Comparison of ENCODE assay signal across 24 cellular contexts in genomic region chr1:65866439-65866838, GRCh38.
A peak's percentile ranks its signal among the peaks of the same experiment; 100 is the strongest.
DNase-seq lines count a peak whose midpoint lies in the region; ATAC-seq lines count a peak whose summit lies in the region.
"Had no signal": no experiment of that assay in that cellular context is flagged by ENCODE, and none has a peak within 500 bp of the region (broad histone marks: within the 10 kb centered on the region; RNA-seq: fewer than 3 reads in every experiment).

No MANE protein-coding gene starts in this region.

- H3K9me3 Mint-ChIP-seq in activated T-cell treated with anti-CD3 and anti-CD28 coated beads, Interleukin-2, amount 50 U/mL, for 72 hours = peaks cover 7 to 12% of the 10 kb centered on the region in 2 donors
- peaks cover 9% of the 10 kb centered on the region for H3K9me3 Mint-ChIP-seq in stimulated activated effector memory CD8-positive, alpha-beta T cell treated with anti-CD3 and anti-CD28 coated beads, Interleukin-12 subunit alpha, Interleukin-12 subunit beta, amount 100 ng/mL, for 72 hours

- no peaks in the 10 kb centered on the region for H3K4me1 Mint-ChIP-seq in activated T-cell treated with anti-CD3 and anti-CD28 coated beads, Interleukin-2, amount 50 U/mL, for 72 hours (ENCODE audit: low read depth)
- H3K4me1 Mint-ChIP-seq in stimulated activated effector memory CD8-positive, alpha-beta T cell treated with anti-CD3 and anti-CD28 coated beads, Interleukin-12 subunit alpha, Interleukin-12 subunit beta, amount 100 ng/mL, for 72 hours = no peaks in the 10 kb centered on the region
- H3K4me1 Mint-ChIP-seq: nephron progenitor cell had no signal

- peak; percentile 34 to 73 for ATAC-seq in activated T-cell treated with anti-CD3 and anti-CD28 coated beads, Interleukin-2, amount 50 U/mL, for 72 hours (replicated peaks in 1 of 2)
- ATAC-seq in GM21619 (IDR thresholded peaks at IDR 0.05; ENCODE audit: unreplicated experiment) (peak; percentile 74), HG03354 (IDR thresholded peaks at IDR 0.05; ENCODE audit: poor library complexity, severe bottlenecking, unreplicated experiment) (peak; percentile 77), GM21526 (IDR thresholded peaks at IDR 0.05; ENCODE audit: low FRiP score, unreplicated experiment) (no peak)
- ATAC-seq in stimulated activated effector memory CD8-positive, alpha-beta T cell treated with anti-CD3 and anti-CD28 coated beads, Interleukin-12 subunit alpha, Interleukin-12 subunit beta, amount 100 ng/mL, for 72 hours = peak; percentile 93
- ATAC-seq: heart left ventricle, lower lobe of right lung, mucosa of descending colon, pancreas had no signal

- H3K4me3 Mint-ChIP-seq in activated T-cell treated with anti-CD3 and anti-CD28 coated beads, Interleukin-2, amount 50 U/mL, for 72 hours = no peak overlapping the region
- no peak overlapping the region for H3K4me3 Mint-ChIP-seq in stimulated activated effector memory CD8-positive, alpha-beta T cell treated with anti-CD3 and anti-CD28 coated beads, Interleukin-12 subunit alpha, Interleukin-12 subunit beta, amount 100 ng/mL, for 72 hours
- H3K4me3 Mint-ChIP-seq: activated naive CD8-positive, alpha-beta T cell; nephron progenitor cell had no signal

- peaks cover 10% of the 10 kb centered on the region for H3K27me3 Mint-ChIP-seq in activated T-cell treated with anti-CD3 and anti-CD28 coated beads, Interleukin-2, amount 50 U/mL, for 72 hours (ENCODE audit: low read depth)

- no peak overlapping the region for H3K27ac Mint-ChIP-seq in activated T-cell treated with anti-CD3 and anti-CD28 coated beads, Interleukin-2, amount 50 U/mL, for 72 hours
- H3K27ac Mint-ChIP-seq in stimulated activated effector memory CD8-positive, alpha-beta T cell treated with anti-CD3 and anti-CD28 coated beads, Interleukin-12 subunit alpha, Interleukin-12 subunit beta, amount 100 ng/mL, for 72 hours = peak overlapping the region; percentile 33
- H3K27ac Mint-ChIP-seq: activated naive CD8-positive, alpha-beta T cell; activated T-helper 2 cell treated with anti-CD3 and anti-CD28 coated beads, Interferon-gamma antibody, Interleukin-2, Interleukin-4, amounts not matched to agents 10 μg/mL and 5 μg/mL and 100 μg/mL, durations not matched to agents 14 hours and 24 hours and 36 hours; nephron progenitor cell had no signal

- DNase-seq in activated T-cell treated with anti-CD3 and anti-CD28 coated beads, Interleukin-2, amount 50 U/mL, for 72 hours = no peak
- DNase-seq in activated T-cell treated with anti-CD3 and anti-CD28 coated beads, Interleukin-2, amount 50 U/mL, for 48 hours = no peak
- no peak for DNase-seq in stimulated activated effector memory CD8-positive, alpha-beta T cell treated with anti-CD3 and anti-CD28 coated beads, Interleukin-12 subunit alpha, Interleukin-12 subunit beta, amount 100 ng/mL, for 72 hours (ENCODE audit: low spot score in 2 of 2)
- no peak for DNase-seq in nucleus accumbens (lab: John Stamatoyannopoulos, UW)
- DNase-seq in SW 1271 (lab: John Stamatoyannopoulos, UW) = no peak
- DNase-seq: activated CD4-positive, alpha-beta T cell treated with anti-CD3 and anti-CD28 coated beads for 48 hours; anterior cingulate cortex; BE2C; foreskin fibroblast; heart left ventricle; IMR-90; kidney glomerular epithelial cell; lower lobe of right lung; mucosa of descending colon; NCI-H1694; nephron progenitor cell; pancreas; small intestine; transverse colon had no signal

- peaks cover 3 to 6% of the 10 kb centered on the region in 2 donors for H3K36me3 Mint-ChIP-seq in activated T-cell treated with anti-CD3 and anti-CD28 coated beads, Interleukin-2, amount 50 U/mL, for 72 hours (ENCODE audit: insufficient read depth in 2 of 2)
- H3K36me3 Mint-ChIP-seq in stimulated activated effector memory CD8-positive, alpha-beta T cell treated with anti-CD3 and anti-CD28 coated beads, Interleukin-12 subunit alpha, Interleukin-12 subunit beta, amount 100 ng/mL, for 72 hours = no peaks in the 10 kb centered on the region
